8 cellular contexts compared by ENCODE assay signal in genomic region chr6:111727798-111728197, GRCh38.
DNase-seq lines count a peak whose midpoint lies in the region; ATAC-seq, FAIRE-seq and TF ChIP-seq lines count a peak whose summit lies in the region.
"Had no signal": no experiment of that assay in that cellular context is flagged by ENCODE, and none has a peak within 500 bp of the region (broad histone marks: within the 10 kb centered on the region; RNA-seq: fewer than 3 reads in every experiment).

No MANE protein-coding gene starts in this region.

- no peaks in the 10 kb centered on the region for H3K27me3 Mint-ChIP-seq in brain
- H3K27me3 Mint-ChIP-seq in naive thymus-derived CD4-positive, alpha-beta T cell = no peaks in the 10 kb centered on the region

- FAIRE-seq in D721Med (lab: Jason Lieb, UNC) = no peak

- H3K4me1 ChIP-seq in naive thymus-derived CD4-positive, alpha-beta T cell (ENCODE audit: control insufficient read depth in 2 of 2, insufficient read depth in 2 of 2, low read length in 2 of 2) = peaks cover 32 to 86% of the 10 kb centered on the region in 2 donors

- POLR2A ChIA-PET in naive thymus-derived CD4-positive, alpha-beta T cell (lab: Charles Lee) = interaction anchor here (0.8 to 1.4 kb wide), 2 partner anchors 8 to 10 kb away, joined by 3 read pairs; no protein-coding TSS in a partner anchor

- H3K9me3 ChIP-seq in naive thymus-derived CD4-positive, alpha-beta T cell (ENCODE audit: control insufficient read depth in 2 of 3, low read length in 3 of 3) = peaks cover 0 to 8% (median 5%) of the 10 kb centered on the region in 3 experiments

- H3K36me3 ChIP-seq in naive thymus-derived CD4-positive, alpha-beta T cell (ENCODE audit: control insufficient read depth in 2 of 3, insufficient read depth in 3 of 3, low read length in 3 of 3) = peaks cover 0 to 14% (median 0%) of the 10 kb centered on the region in 3 experiments

- H3K4me3 Mint-ChIP-seq in brain = no peak overlapping the region
- peak overlapping the region in 2 of 10 donors; percentile 13 to 23 for H3K4me3 Mint-ChIP-seq in naive thymus-derived CD4-positive, alpha-beta T cell
- H3K4me3 Mint-ChIP-seq: activated T-helper 1 cell treated with anti-CD3 and anti-CD28 coated beads, Interleukin-12 subunit alpha, Interleukin-12 subunit beta, Interleukin-2, Interleukin-4 antibody, amounts not matched to agents 30 ng/mL and 10 ng/mL and 1 ng/mL, durations not matched to agents 14 hours and 24 hours and 36 hours had no signal

- no peaks in the 10 kb centered on the region for H3K27me3 ChIP-seq in naive thymus-derived CD4-positive, alpha-beta T cell (ENCODE audit: control insufficient read depth in 2 of 2, insufficient read depth in 2 of 2, low read length in 2 of 2)

- H3K4me3 ChIP-seq in HFF-Myc (replicated peaks; ENCODE audit: low read depth, low read length) = no peak overlapping the region
- no peak overlapping the region for H3K4me3 ChIP-seq in naive thymus-derived CD4-positive, alpha-beta T cell (ENCODE audit: low read length)

- intact Hi-C loops in naive thymus-derived CD4-positive, alpha-beta T cell (cut with micrococcal nuclease) = no loop called here

- peak; percentile 22 for TF ChIP-seq CTCF in D721Med (IDR thresholded peaks at IDR 0.05; ENCODE audit: insufficient read depth, missing control alignments)
- peak; percentile 11 for TF ChIP-seq CTCF in HFF-Myc (IDR thresholded peaks at IDR 0.05; ENCODE audit: low read depth, low read length, missing control alignments)
- peak in 1 of 2 experiments; percentile 47 for TF ChIP-seq CTCF in brain (conservative IDR thresholded peaks at IDR 0.05)

- H3K4me1 Mint-ChIP-seq in brain = peaks cover 89% of the 10 kb centered on the region
- peaks cover 49 to 94% (median 89%) of the 10 kb centered on the region in 7 donors for H3K4me1 Mint-ChIP-seq in naive thymus-derived CD4-positive, alpha-beta T cell

- peak overlapping the region in 3 of 5 experiments; percentile 53 to 68 (median 66) for H3K27ac Mint-ChIP-seq in brain
- peak overlapping the region in 8 of 9 donors; percentile 74 to 98 (median 92) for H3K27ac Mint-ChIP-seq in naive thymus-derived CD4-positive, alpha-beta T cell
- H3K27ac Mint-ChIP-seq: activated T-helper 1 cell treated with anti-CD3 and anti-CD28 coated beads, Interleukin-12 subunit alpha, Interleukin-12 subunit beta, Interleukin-2, Interleukin-4 antibody, amounts not matched to agents 30 ng/mL and 10 ng/mL and 1 ng/mL, durations not matched to agents 14 hours and 24 hours and 36 hours had no signal

- no peak for ATAC-seq in naive thymus-derived CD4-positive, alpha-beta T cell
- ATAC-seq in GM21528 (IDR thresholded peaks at IDR 0.05; ENCODE audit: low FRiP score, unreplicated experiment) = no peak
- no peak for ATAC-seq in HG03175 (IDR thresholded peaks at IDR 0.05; ENCODE audit: unreplicated experiment)

- peaks cover 47% of the 10 kb centered on the region for H3K36me3 Mint-ChIP-seq in brain
- peaks cover 10 to 65% (median 56%) of the 10 kb centered on the region in 5 donors for H3K36me3 Mint-ChIP-seq in naive thymus-derived CD4-positive, alpha-beta T cell

- H3K9me3 Mint-ChIP-seq in brain = peaks cover 6 to 16% (median 8%) of the 10 kb centered on the region in 5 experiments
- peaks cover 0 to 23% (median 5%) of the 10 kb centered on the region in 11 donors for H3K9me3 Mint-ChIP-seq in naive thymus-derived CD4-positive, alpha-beta T cell

- DNase-seq in D721Med (ENCODE audit: insufficient read length, low spot score) (no peak), HFF-Myc (ENCODE audit: extremely low read depth, low read depth) (no peak), globus pallidus (ENCODE audit: low spot score) (no peak)
- no peak for DNase-seq in naive thymus-derived CD4-positive, alpha-beta T cell

- CTCF ChIA-PET in naive thymus-derived CD4-positive, alpha-beta T cell (lab: Charles Lee) = interaction anchor here (1.2 kb wide), 1 partner anchor 10 kb away, joined by 5 read pairs; no protein-coding TSS in a partner anchor

- peak overlapping the region; percentile 51 for H3K27ac ChIP-seq in naive thymus-derived CD4-positive, alpha-beta T cell (ENCODE audit: low read depth, low read length)
